Comparison of ENCODE assay signal across 8 cellular contexts in the genomic region with DNA sequence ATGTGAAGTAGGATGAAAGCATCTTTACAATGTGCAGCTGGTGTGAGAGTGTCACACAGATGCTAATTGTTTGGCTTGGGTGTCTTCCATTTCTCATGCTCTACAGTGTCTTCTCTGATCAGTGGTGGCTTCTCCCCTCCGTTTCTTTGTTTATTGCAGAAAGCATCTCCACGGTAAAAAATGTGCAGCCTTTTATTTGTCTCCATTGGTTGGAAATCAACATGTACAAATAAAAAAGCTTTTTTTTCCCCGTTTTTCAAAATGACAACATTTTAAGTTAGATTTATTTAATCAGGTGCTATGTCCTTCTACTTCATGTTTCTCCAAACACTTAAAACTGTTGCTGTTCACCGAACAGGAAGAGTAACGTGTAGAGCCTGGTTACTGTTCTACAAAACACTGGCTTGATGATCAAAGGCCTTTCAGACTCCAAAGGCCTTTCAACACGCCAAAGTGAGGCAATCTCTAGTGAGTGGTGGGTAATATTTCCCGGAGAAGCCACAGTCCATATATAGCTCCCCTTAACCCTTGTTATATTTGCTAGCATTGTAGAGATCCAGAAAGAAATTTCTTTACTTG. TPM values are rescaled to one million over a fixed set of nuclear protein-coding genes. Genes with fewer than 3 reads are reported as not detected.
DNase-seq lines count a peak whose midpoint lies in the region; ATAC-seq, FAIRE-seq and TF ChIP-seq lines count a peak whose summit lies in the region.
"Not testable (repeated sequence)": the region's sequence is repeated elsewhere in the genome, so short reads cannot be mapped to it uniquely, and the experiment has no call there.

No MANE protein-coding gene starts in this region.

- ATAC-seq in HG02852 (IDR thresholded peaks at IDR 0.05; ENCODE audit: unreplicated experiment), result peak; percentile 1

- peaks cover 62% of the 10 kb centered on the region for H3K4me1 Mint-ChIP-seq in activated T-helper 1 cell treated with anti-CD3 and anti-CD28 coated beads, Interleukin-12 subunit alpha, Interleukin-12 subunit beta, Interleukin-2, Interleukin-4 antibody, amounts not matched to agents 30 ng/mL and 10 ng/mL and 1 ng/mL, durations not matched to agents 14 hours and 24 hours and 36 hours (ENCODE audit: low read depth)

- not testable (repeated sequence) for TF ChIP-seq POLR2A in GM12891 (IDR thresholded peaks at IDR 0.05; ENCODE audit: low read depth, low read length)

- peaks cover 17% of the 10 kb centered on the region for H3K36me3 Mint-ChIP-seq in activated T-helper 1 cell treated with anti-CD3 and anti-CD28 coated beads, Interleukin-12 subunit alpha, Interleukin-12 subunit beta, Interleukin-2, Interleukin-4 antibody, amounts not matched to agents 30 ng/mL and 10 ng/mL and 1 ng/mL, durations not matched to agents 14 hours and 24 hours and 36 hours (ENCODE audit: low read depth)

- H3K9me3 Mint-ChIP-seq in activated T-helper 1 cell treated with anti-CD3 and anti-CD28 coated beads, Interleukin-12 subunit alpha, Interleukin-12 subunit beta, Interleukin-2, Interleukin-4 antibody, amounts not matched to agents 30 ng/mL and 10 ng/mL and 1 ng/mL, durations not matched to agents 14 hours and 24 hours and 36 hours, result not testable (repeated sequence)

- TF ChIP-seq CTCF in fibroblast of villous mesenchyme (IDR thresholded peaks at IDR 0.05; ENCODE audit: insufficient read depth, low read depth, low read length), result not testable (repeated sequence)

- H3K4me3 ChIP-seq in fibroblast of villous mesenchyme (ENCODE audit: low read depth, low read length), result not testable (repeated sequence)

- not testable (repeated sequence) for H3K27me3 Mint-ChIP-seq in activated T-helper 1 cell treated with anti-CD3 and anti-CD28 coated beads, Interleukin-12 subunit alpha, Interleukin-12 subunit beta, Interleukin-2, Interleukin-4 antibody, amounts not matched to agents 30 ng/mL and 10 ng/mL and 1 ng/mL, durations not matched to agents 14 hours and 24 hours and 36 hours (ENCODE audit: insufficient read depth)

- H3K4me3 Mint-ChIP-seq in activated T-helper 1 cell treated with anti-CD3 and anti-CD28 coated beads, Interleukin-12 subunit alpha, Interleukin-12 subunit beta, Interleukin-2, Interleukin-4 antibody, amounts not matched to agents 30 ng/mL and 10 ng/mL and 1 ng/mL, durations not matched to agents 14 hours and 24 hours and 36 hours, result peak overlapping the region; percentile 70

- H3K27ac Mint-ChIP-seq in activated T-helper 1 cell treated with anti-CD3 and anti-CD28 coated beads, Interleukin-12 subunit alpha, Interleukin-12 subunit beta, Interleukin-2, Interleukin-4 antibody, amounts not matched to agents 30 ng/mL and 10 ng/mL and 1 ng/mL, durations not matched to agents 14 hours and 24 hours and 36 hours, result peak overlapping the region; percentile 96

- not testable (repeated sequence) for DNase-seq in GM12891 (ENCODE audit: insufficient read length, low spot score); activated T-helper 1 cell treated with anti-CD3 and anti-CD28 coated beads, Interleukin-12 subunit alpha, Interleukin-12 subunit beta, Interleukin-2, Interleukin-4 antibody, amounts not matched to agents 30 ng/mL and 10 ng/mL and 1 ng/mL, durations not matched to agents 14 hours and 24 hours and 36 hours (ENCODE audit: low spot score)
- peak; percentile 73 for DNase-seq in NAMALWA (ENCODE audit: low spot score)
- peak; percentile 32 to 45 for DNase-seq in SHP77 (lab: John Stamatoyannopoulos, UW)
- peak; percentile 22 for DNase-seq in fibroblast of villous mesenchyme (ENCODE audit: low read depth)
- peak; percentile 87 for DNase-seq in medulla oblongata (ENCODE audit: extremely low spot score)
- DNase-seq in substantia nigra (lab: John Stamatoyannopoulos, UW), result peak in 14 of 49 donors; percentile 1 to 70 (median 6)

- H3K27ac ChIP-seq in substantia nigra (ENCODE audit: low read depth, low read length, poor library complexity, severe bottlenecking), result peak overlapping the region; percentile 63

- intact Hi-C loops in activated T-helper 1 cell treated with anti-CD3 and anti-CD28 coated beads, Interleukin-12 subunit alpha, Interleukin-12 subunit beta, Interleukin-2, Interleukin-4 antibody, amounts not matched to agents 30 ng/mL and 10 ng/mL and 1 ng/mL, durations not matched to agents 14 hours and 24 hours and 36 hours (cut with micrococcal nuclease), result loop anchor here (5.0 kb wide), 2 partner anchors 46 to 124 kb away; no protein-coding TSS in a partner anchor

- peak; percentile 69 for FAIRE-seq in GM12891 (lab: Jason Lieb, UNC)

RNA-seq across cellular contexts. Expression of a gene that starts 48.8 kb away (rescaled TPM):
- polyA plus RNA-seq in GM12891 (2012; ENCODE audit: low read depth, missing spikeins), result 8.5 TPM
- total RNA-seq in activated T-helper 1 cell treated with anti-CD3 and anti-CD28 coated beads, Interleukin-12 subunit alpha, Interleukin-12 subunit beta, Interleukin-2, Interleukin-4 antibody, amounts not matched to agents 30 ng/mL and 10 ng/mL and 1 ng/mL, durations not matched to agents 14 hours and 24 hours and 36 hours, result 38.6 and 40.6 TPM in 2 replicates
- total RNA-seq in fibroblast of villous mesenchyme, result 11.0 and 16.4 TPM in 2 replicates
